Comparison of ENCODE assay signal across 1 cellular context in the genomic region with DNA sequence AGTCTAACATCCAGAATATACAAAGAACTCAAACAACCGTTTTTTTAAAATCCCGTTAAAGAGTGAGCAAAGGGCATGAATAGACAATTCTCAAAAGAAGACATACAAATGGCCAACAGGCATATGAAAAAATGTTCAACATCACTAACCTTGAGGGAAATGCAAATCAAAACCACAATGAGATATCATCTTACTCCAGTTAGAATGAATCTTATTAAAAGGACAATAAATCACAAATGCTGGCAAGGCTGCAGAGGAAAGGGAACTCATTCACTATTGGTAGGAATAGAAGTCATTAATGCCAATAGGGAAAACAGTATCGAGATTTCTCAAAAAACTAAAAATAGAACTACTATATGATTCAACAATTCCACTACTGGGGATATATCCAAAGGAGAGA.
TF ChIP-seq lines count a peak whose summit lies in the region.

No MANE protein-coding gene starts in this region.

TF ChIP-seq in SK-N-SH, 30 proteins besides CTCF, POLR2A, EP300 and RAD21 (continued from another document):
- TF ChIP-seq, protein P1, sequence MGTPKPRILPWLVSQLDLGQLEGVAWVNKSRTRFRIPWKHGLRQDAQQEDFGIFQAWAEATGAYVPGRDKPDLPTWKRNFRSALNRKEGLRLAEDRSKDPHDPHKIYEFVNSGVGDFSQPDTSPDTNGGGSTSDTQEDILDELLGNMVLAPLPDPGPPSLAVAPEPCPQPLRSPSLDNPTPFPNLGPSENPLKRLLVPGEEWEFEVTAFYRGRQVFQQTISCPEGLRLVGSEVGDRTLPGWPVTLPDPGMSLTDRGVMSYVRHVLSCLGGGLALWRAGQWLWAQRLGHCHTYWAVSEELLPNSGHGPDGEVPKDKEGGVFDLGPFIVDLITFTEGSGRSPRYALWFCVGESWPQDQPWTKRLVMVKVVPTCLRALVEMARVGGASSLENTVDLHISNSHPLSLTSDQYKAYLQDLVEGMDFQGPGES (IDR thresholded peaks at IDR 0.05; ENCODE audit: low read depth, low read length): no peak
- TF ChIP-seq, protein P2, sequence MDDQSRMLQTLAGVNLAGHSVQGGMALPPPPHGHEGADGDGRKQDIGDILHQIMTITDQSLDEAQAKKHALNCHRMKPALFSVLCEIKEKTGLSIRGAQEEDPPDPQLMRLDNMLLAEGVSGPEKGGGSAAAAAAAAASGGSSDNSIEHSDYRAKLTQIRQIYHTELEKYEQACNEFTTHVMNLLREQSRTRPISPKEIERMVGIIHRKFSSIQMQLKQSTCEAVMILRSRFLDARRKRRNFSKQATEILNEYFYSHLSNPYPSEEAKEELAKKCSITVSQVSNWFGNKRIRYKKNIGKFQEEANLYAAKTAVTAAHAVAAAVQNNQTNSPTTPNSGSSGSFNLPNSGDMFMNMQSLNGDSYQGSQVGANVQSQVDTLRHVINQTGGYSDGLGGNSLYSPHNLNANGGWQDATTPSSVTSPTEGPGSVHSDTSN (IDR thresholded peaks at IDR 0.05): no peak
- TF ChIP-seq NRF1 (IDR thresholded peaks at IDR 0.05; ENCODE audit: low read depth, low read length) (no peak), RCOR1 (IDR thresholded peaks at IDR 0.05; ENCODE audit: low read length) (no peak), POLR2AphosphoS5 (IDR thresholded peaks at IDR 0.05; ENCODE audit: low read depth, low read length) (no peak), TCF12 (IDR thresholded peaks at IDR 0.05) (no peak), MEF2A (IDR thresholded peaks at IDR 0.05; ENCODE audit: borderline replicate concordance, low read depth) (no peak), CHD2 (IDR thresholded peaks at IDR 0.05; ENCODE audit: low read length, partially characterized antibody) (no peak), EZH2phosphoT487 (IDR thresholded peaks at IDR 0.05; ENCODE audit: borderline replicate concordance, low read depth) (no peak)
- TF ChIP-seq, protein P3, sequence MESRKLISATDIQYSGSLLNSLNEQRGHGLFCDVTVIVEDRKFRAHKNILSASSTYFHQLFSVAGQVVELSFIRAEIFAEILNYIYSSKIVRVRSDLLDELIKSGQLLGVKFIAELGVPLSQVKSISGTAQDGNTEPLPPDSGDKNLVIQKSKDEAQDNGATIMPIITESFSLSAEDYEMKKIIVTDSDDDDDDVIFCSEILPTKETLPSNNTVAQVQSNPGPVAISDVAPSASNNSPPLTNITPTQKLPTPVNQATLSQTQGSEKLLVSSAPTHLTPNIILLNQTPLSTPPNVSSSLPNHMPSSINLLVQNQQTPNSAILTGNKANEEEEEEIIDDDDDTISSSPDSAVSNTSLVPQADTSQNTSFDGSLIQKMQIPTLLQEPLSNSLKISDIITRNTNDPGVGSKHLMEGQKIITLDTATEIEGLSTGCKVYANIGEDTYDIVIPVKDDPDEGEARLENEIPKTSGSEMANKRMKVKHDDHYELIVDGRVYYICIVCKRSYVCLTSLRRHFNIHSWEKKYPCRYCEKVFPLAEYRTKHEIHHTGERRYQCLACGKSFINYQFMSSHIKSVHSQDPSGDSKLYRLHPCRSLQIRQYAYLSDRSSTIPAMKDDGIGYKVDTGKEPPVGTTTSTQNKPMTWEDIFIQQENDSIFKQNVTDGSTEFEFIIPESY (IDR thresholded peaks at IDR 0.05; ENCODE audit: borderline replicate concordance, low read depth): no peak
